In genomic region chr15:48283361-48284157, GRCh38 we compare ENCODE assay signal across 20 cellular contexts. TPM values are rescaled to one million over a fixed set of nuclear protein-coding genes. Genes with fewer than 3 reads are reported as not detected.
DNase-seq lines count a peak whose midpoint lies in the region; ATAC-seq and TF ChIP-seq lines count a peak whose summit lies in the region.
"Had no signal": no experiment of that assay in that cellular context is flagged by ENCODE, and none has a peak within 500 bp of the region (broad histone marks: within the 10 kb centered on the region; RNA-seq: fewer than 3 reads in every experiment).

No MANE protein-coding gene starts in this region.

- intact Hi-C loops in Right ventricle myocardium superior (cut with DNase I): no loop called here
- intact Hi-C loops in cardiac septum (cut with DNase I): loop anchor here (10.0 kb wide), 2 partner anchors 109 to 169 kb away; partner anchors contain the start of gene MYEF2
- intact Hi-C loops in ascending aorta (cut with DNase I): loop anchor here (2.0 kb wide), 1 partner anchor 567 kb away; the partner anchor contains the start of gene SEMA6D
- intact Hi-C loops in left lung (cut with DNase I): no loop called here
- intact Hi-C loops in aorta (cut with DNase I): loop anchor here (5.0 to 10.0 kb wide), 4 partner anchors 61 to 1089 kb away; no protein-coding TSS in a partner anchor

- H3K27me3 ChIP-seq in ascending aorta (no peaks in the 10 kb centered on the region), left lung (peaks cover 0 to 5% of the 10 kb centered on the region in 2 donors), aorta (ENCODE audit: control insufficient read depth in 1 of 2, insufficient read depth in 2 of 2, low read length in 1 of 2) (no peaks in the 10 kb centered on the region)
- H3K27me3 ChIP-seq: hepatocyte, upper lobe of right lung had no signal

- TF ChIP-seq CTCF in ascending aorta (IDR thresholded peaks at IDR 0.05) (no peak), left lung (IDR thresholded peaks at IDR 0.05) (no peak)

- H3K4me1 ChIP-seq in ascending aorta (peaks cover 9 to 20% of the 10 kb centered on the region in 2 donors), left lung (peaks cover 0 to 4% of the 10 kb centered on the region in 2 donors), aorta (ENCODE audit: control insufficient read depth in 1 of 2, insufficient read depth in 2 of 2, low read length in 2 of 2) (peaks cover 5 to 24% of the 10 kb centered on the region in 2 donors)
- H3K4me1 ChIP-seq: upper lobe of right lung had no signal

- H3K36me3 ChIP-seq in ascending aorta (no peaks in the 10 kb centered on the region), left lung (no peaks in the 10 kb centered on the region), aorta (ENCODE audit: control insufficient read depth in 1 of 2, insufficient read depth in 2 of 2, low read length in 1 of 2) (no peaks in the 10 kb centered on the region)
- H3K36me3 ChIP-seq: upper lobe of right lung had no signal

- H3K4me3 ChIP-seq in ascending aorta: no peak overlapping the region
- no peak overlapping the region for H3K4me3 ChIP-seq in left lung
- H3K4me3 ChIP-seq in aorta (ENCODE audit: low read length in 2 of 2): no peak overlapping the region
- H3K4me3 ChIP-seq: hepatocyte, upper lobe of right lung had no signal

- DNase-seq in Right ventricle myocardium superior: no peak
- DNase-seq in cardiac septum (ENCODE audit: low spot score): no peak
- DNase-seq in ascending aorta (ENCODE audit: low spot score in 2 of 2): no peak
- no peak for DNase-seq in left lung
- DNase-seq in aorta: no peak
- DNase-seq in HuH-7 (ENCODE audit: low spot score): no peak
- DNase-seq in activated naive CD4-positive, alpha-beta T cell treated with Interleukin-2 at 50 U/mL for 16 hours: no peak
- DNase-seq: activated CD4-positive, alpha-beta T cell treated with anti-CD3 and anti-CD28 coated beads for 4 hours; CD4-positive, alpha-beta T cell; DMS79 treated with DMSO at 0.1 percent for 48 hours; endodermal cell; islet precursor cell; midbrain; NCI-H1417 treated with DMSO at 0.1 percent for 48 hours; stimulated activated CD4-positive, alpha-beta T cell treated with anti-CD3 and anti-CD28 coated beads, Interleukin-15, amount 100 ng/mL, for 24 hours; stimulated activated naive CD4-positive, alpha-beta T cell treated with Interleukin-2 at 50 U/mL for 16 hours; T1000; upper lobe of right lung had no signal

- H3K9me3 ChIP-seq in ascending aorta: no peaks in the 10 kb centered on the region
- no peaks in the 10 kb centered on the region for H3K9me3 ChIP-seq in left lung
- H3K9me3 ChIP-seq in aorta (ENCODE audit: control insufficient read depth, low read length): no peaks in the 10 kb centered on the region
- H3K9me3 ChIP-seq: upper lobe of right lung had no signal

- ATAC-seq in Right ventricle myocardium superior (ENCODE audit: poor library complexity) (peak; percentile 32), left lung (peak; percentile 43), aorta (ENCODE audit: low FRiP score) (peak; percentile 62), GM18498 (IDR thresholded peaks at IDR 0.05; ENCODE audit: unreplicated experiment) (no peak)
- ATAC-seq: upper lobe of right lung had no signal

- H3K27ac ChIP-seq in ascending aorta: peak overlapping the region; percentile 70 to 81
- H3K27ac ChIP-seq in left lung: no peak overlapping the region
- peak overlapping the region; percentile 64 to 87 for H3K27ac ChIP-seq in aorta (ENCODE audit: low read depth in 1 of 2, low read length in 2 of 2)
- H3K27ac ChIP-seq: hepatocyte, upper lobe of right lung had no signal

- WGBS in aorta, 2 donors: 4 to 8% methylated on average over 6 of the region's 6 CpGs

RNA-seq across cellular contexts. Expression of gene DUT, which starts 47.7 kb away (rescaled TPM):
- 79.0 TPM for total RNA-seq in Right ventricle myocardium superior
- 66.9 TPM for total RNA-seq in cardiac septum
- 150 TPM for total RNA-seq in ascending aorta
- 10 to 100 TPM; 78.0 to 78.9 TPM for total RNA-seq in left lung
- total RNA-seq in aorta: 10 to 100 TPM; 54.8 to 77.7 TPM
- 100 to 1,000 TPM in 1 of 2 donors, 10 to 100 TPM in 1; 75.8 to 149 TPM for polyA plus RNA-seq in aorta

Comparison
In these comparisons a context has a peak if more than half of its experiments do, and no peak if none do; other contexts are left out.
1. intact Hi-C loops: an anchor here in cardiac septum (10.0 kb wide), ascending aorta (2.0 kb wide) and aorta (5.0 to 10.0 kb wide); none called in Right ventricle myocardium superior and left lung.
2. H3K27ac ChIP-seq: peak in ascending aorta (2 of 2) and aorta (2 of 2); none in left lung (0 of 2).